1 cellular context compared by ENCODE assay signal in genomic region chr16:3234543-3235541, GRCh38.
TF ChIP-seq lines count a peak whose summit lies in the region.

ZNF200 (minus strand) TSS chr16:3235158; CDS start chr16:3233755, 1,403 bp downstream.

TF ChIP-seq in SK-N-SH, 30 proteins besides CTCF, POLR2A, EP300 and RAD21 (continued from another document):
- TF ChIP-seq MAX (IDR thresholded peaks at IDR 0.05; ENCODE audit: low read depth) (peak; percentile 75; the same call in 1 of the 2 replicates), PBX3 (IDR thresholded peaks at IDR 0.05) (peak; percentile 99), FOXJ3 (CRISPR knock-in tag; IDR thresholded peaks at IDR 0.05) (no peak), FOXM1 (IDR thresholded peaks at IDR 0.05; ENCODE audit: low read depth) (no peak), TEAD4 (IDR thresholded peaks at IDR 0.05; ENCODE audit: borderline replicate concordance, insufficient read depth) (no peak), SMC3 (IDR thresholded peaks at IDR 0.05; ENCODE audit: low read depth, low read length) (no peak), GATA2 (CRISPR knock-in tag; IDR thresholded peaks at IDR 0.05) (no peak), JUND (IDR thresholded peaks at IDR 0.05) (no peak), MXI1 (IDR thresholded peaks at IDR 0.05; ENCODE audit: low read depth, low read length) (no peak; the same call in 1 of the 2 replicates), TAF1 (IDR thresholded peaks at IDR 0.05; ENCODE audit: borderline replicate concordance, low read depth, low read length) (peak; percentile 75)
